20 cellular contexts compared by ENCODE assay signal in genomic region chr13:40329682-40330485, GRCh38.
DNase-seq lines count a peak whose midpoint lies in the region; ATAC-seq and TF ChIP-seq lines count a peak whose summit lies in the region.
"Had no signal": no experiment of that assay in that cellular context is flagged by ENCODE, and none has a peak within 500 bp of the region (broad histone marks: within the 10 kb centered on the region; RNA-seq: fewer than 3 reads in every experiment).

No MANE protein-coding gene starts in this region.

- H3K4me1 ChIP-seq in mesodermal cell (ENCODE audit: control insufficient read depth, insufficient read depth, low read length, poor library complexity, severe bottlenecking) (peaks cover 11% of the 10 kb centered on the region), A673 (ENCODE audit: insufficient read depth, low read length, poor library complexity, severe bottlenecking) (no peaks in the 10 kb centered on the region)

- H3K27me3 ChIP-seq in brain microvascular endothelial cell (replicated peaks) (no peaks in the 10 kb centered on the region), A673 (replicated peaks; ENCODE audit: insufficient read depth, low read depth, low read length, poor library complexity) (no peaks in the 10 kb centered on the region)

- in situ Hi-C loops in brain microvascular endothelial cell (cut with HindIII; ENCODE audit: low pct_ligation_motif_present, low sequenced_read_pairs): no loop called here

- H3K27ac ChIP-seq in brain microvascular endothelial cell (peak overlapping the region; percentile 45), mesodermal cell (ENCODE audit: low read depth, low read length, severe bottlenecking) (peak overlapping the region; percentile 31), A673 (ENCODE audit: low read depth, low read length, poor library complexity, severe bottlenecking) (no peak overlapping the region)
- H3K27ac ChIP-seq: WERI-Rb-1 had no signal

- TF ChIP-seq POLR2A in lower leg skin (IDR thresholded peaks at IDR 0.05): no peak

- no peak overlapping the region for H3K4me3 ChIP-seq in brain microvascular endothelial cell (ENCODE audit: low read depth, low read length)
- H3K4me3 ChIP-seq in mesodermal cell (ENCODE audit: extremely low read depth, insufficient read depth, low read length, poor library complexity, severe bottlenecking): no peak overlapping the region
- no peak overlapping the region for H3K4me3 ChIP-seq in A673 (ENCODE audit: low read depth, low read length, poor library complexity, severe bottlenecking)
- no peak overlapping the region for H3K4me3 ChIP-seq in lower leg skin (ENCODE audit: low read depth, poor library complexity, severe bottlenecking)

- intact Hi-C loops in A673 (cut with micrococcal nuclease; ENCODE audit: unreplicated experiment) (no loop called here), lower leg skin (cut with DNase I; ENCODE audit: low total_unique reads) (no loop called here)

- no TSS peak for BruUV-seq in A673 (replicated peaks; lab: Mats Ljungman, UMichigan)

- ATAC-seq in HG02870 (IDR thresholded peaks at IDR 0.05; ENCODE audit: unreplicated experiment) (peak; percentile 55), GM21360 (IDR thresholded peaks at IDR 0.05; ENCODE audit: unreplicated experiment) (no peak)
- ATAC-seq: activated naive CD4-positive, alpha-beta T cell treated with anti-CD3 and anti-CD28 coated beads, Interleukin-2, amount 50 U/mL, for 72 hours; activated T-cell treated with anti-CD3 and anti-CD28 coated beads, Interleukin-2, amount 50 U/mL, for 72 hours; HCT116 had no signal

- POLR2A ChIA-PET in A673 (lab: Charles Lee; ENCODE audit: low non-redundant PET): no interaction called here

- peak; percentile 60 for DNase-seq in EH (ENCODE audit: low read depth)
- DNase-seq in brain microvascular endothelial cell: peak; percentile 69
- no peak for DNase-seq in NCI-H2107 treated with DMSO at 0.1 percent for 48 hours (lab: John Stamatoyannopoulos, UW; ENCODE audit: unreplicated experiment)
- DNase-seq in A673 (ENCODE audit: low spot score): no peak
- no peak for DNase-seq in lower leg skin (ENCODE audit: low spot score in 2 of 2)
- DNase-seq: activated T-cell treated with anti-CD3 and anti-CD28 coated beads, Interleukin-2, amount 50 U/mL, for 72 hours; left cardiac atrium; midbrain; NCI-H146; NCI-H748 treated with DMSO at 0.1 percent for 48 hours; OCI-M1; SHP77 treated with DMSO at 0.1 percent for 48 hours; stimulated activated CD8-positive, alpha-beta memory T cell treated with anti-CD3 and anti-CD28 coated beads, Interleukin-4, amount 100 ng/mL, for 48 hours; T-helper 1 cell; WERI-Rb-1 had no signal

- H3K9me3 ChIP-seq in mesodermal cell (ENCODE audit: control insufficient read depth, low read length) (no peaks in the 10 kb centered on the region), A673 (ENCODE audit: low read depth, low read length, poor library complexity, severe bottlenecking) (no peaks in the 10 kb centered on the region)

- CTCF ChIA-PET in A673 (lab: Charles Lee): no interaction called here

- TF ChIP-seq CTCF in brain microvascular endothelial cell (IDR thresholded peaks at IDR 0.05; ENCODE audit: low read depth, low read length, missing control alignments) (no peak), A673 (conservative IDR thresholded peaks at IDR 0.05; ENCODE audit: low read depth, low read length) (no peak), lower leg skin (IDR thresholded peaks at IDR 0.05) (no peak)

- 67 to 96% methylated on average over 1 to 4 of the region's 4 CpGs for WGBS in mesodermal cell (ENCODE audit: insufficient coverage in 2 of 2), 2 experiments
- 92 to 94% methylated on average over 4 of the region's 4 CpGs for WGBS in lower leg skin, 2 donors

- no peaks in the 10 kb centered on the region for H3K36me3 ChIP-seq in brain microvascular endothelial cell (replicated peaks)
- no peaks in the 10 kb centered on the region for H3K36me3 ChIP-seq in mesodermal cell (ENCODE audit: control insufficient read depth, insufficient read depth, low read length)
- H3K36me3 ChIP-seq in A673 (ENCODE audit: insufficient read depth, low read length, poor library complexity, severe bottlenecking): no peaks in the 10 kb centered on the region
- H3K36me3 ChIP-seq: WERI-Rb-1 had no signal

Comparison
In these comparisons a context has a peak if more than half of its experiments do, and no peak if none do; other contexts are left out.
1. DNase-seq: peak in EH (single experiment) and brain microvascular endothelial cell (single experiment); none in NCI-H2107 treated with DMSO at 0.1 percent for 48 hours (single experiment), A673 (single experiment) and lower leg skin (0 of 2).